13 cellular contexts compared by ENCODE assay signal in the genomic region with DNA sequence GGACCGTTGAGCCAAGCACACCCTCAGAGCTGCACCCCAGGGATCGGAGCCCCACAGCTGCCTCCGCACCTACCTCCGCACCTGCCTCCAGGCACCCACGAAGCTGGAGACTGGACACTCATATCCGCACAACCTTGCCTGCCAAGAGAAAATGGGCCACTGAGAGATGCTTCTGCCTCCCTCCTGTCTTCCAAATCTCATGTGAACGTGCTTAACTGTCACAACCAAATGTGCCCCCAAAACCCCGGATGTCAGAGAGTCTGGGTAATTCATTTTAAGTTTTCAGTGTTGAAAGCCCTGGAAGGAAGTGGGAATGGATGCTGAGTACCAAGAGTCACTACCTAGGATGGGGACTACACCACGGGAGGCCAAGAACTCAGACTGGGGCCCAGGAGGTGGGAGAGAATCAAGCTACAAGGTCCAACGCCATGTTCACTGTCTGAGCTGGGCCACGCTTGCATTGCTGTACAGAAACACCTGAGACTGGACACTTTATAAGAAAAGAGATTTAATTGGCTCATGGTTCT. TPM values are rescaled to one million over a fixed set of nuclear protein-coding genes. Genes with fewer than 3 reads are reported as not detected.
DNase-seq lines count a peak whose midpoint lies in the region; ATAC-seq and TF ChIP-seq lines count a peak whose summit lies in the region.
"Had no signal": no experiment of that assay in that cellular context is flagged by ENCODE, and none has a peak within 500 bp of the region (broad histone marks: within the 10 kb centered on the region; RNA-seq: fewer than 3 reads in every experiment).

No MANE protein-coding gene starts in this region.

- H3K4me2 ChIP-seq in BLaER1, result peak overlapping the region; percentile 73

- CTCF ChIA-PET in WTC11 (lab: Charles Lee), result interaction anchor here (0.7 to 1.6 kb wide), 3 partner anchors 13 to 47 kb away, joined by 3 to 10 read pairs (median 3); no protein-coding TSS in a partner anchor

- H4K20me1 ChIP-seq in BLaER1, result no peaks in the 10 kb centered on the region

- no peaks in the 10 kb centered on the region for H3K36me3 Mint-ChIP-seq in natural killer cell treated with Interleukin-12 subunit alpha and Interleukin-12 subunit beta and Interleukin-15 and Interleukin-18, amount 100 ng/mL, for 72 hours
- no peaks in the 10 kb centered on the region for H3K36me3 Mint-ChIP-seq in WTC11

- peak overlapping the region; percentile 25 to 33 for H3K27ac Mint-ChIP-seq in natural killer cell treated with Interleukin-12 subunit alpha and Interleukin-12 subunit beta and Interleukin-15 and Interleukin-18, amount 100 ng/mL, for 72 hours
- no peak overlapping the region for H3K27ac Mint-ChIP-seq in WTC11

- peaks cover 48% of the 10 kb centered on the region for H3K4me1 ChIP-seq in BLaER1
- no peaks in the 10 kb centered on the region for H3K4me1 ChIP-seq in Peyer's patch
- H3K4me1 ChIP-seq: upper lobe of right lung had no signal

- H3K36me3 ChIP-seq in BLaER1 (no peaks in the 10 kb centered on the region), Peyer's patch (no peaks in the 10 kb centered on the region)
- H3K36me3 ChIP-seq: upper lobe of right lung had no signal

- no peak overlapping the region for H3K4me3 ChIP-seq in BLaER1
- H3K4me3 ChIP-seq in Peyer's patch, result peak overlapping the region in 2 of 4 donors; percentile 5 to 15
- H3K4me3 ChIP-seq: lung, upper lobe of right lung had no signal

- H3K27me3 ChIP-seq in BLaER1, result no peaks in the 10 kb centered on the region
- H3K27me3 ChIP-seq in Peyer's patch, result no peaks in the 10 kb centered on the region
- H3K27me3 ChIP-seq: upper lobe of right lung had no signal

- peak in 1 of 2 donors; percentile 31 for ATAC-seq in natural killer cell treated with Interleukin-12 subunit alpha and Interleukin-12 subunit beta and Interleukin-15 and Interleukin-18, amount 100 ng/mL, for 72 hours
- ATAC-seq in GM19395 (IDR thresholded peaks at IDR 0.05; ENCODE audit: unreplicated experiment), result no peak
- no peak for ATAC-seq in WTC11
- ATAC-seq: upper lobe of right lung had no signal

- no peaks in the 10 kb centered on the region for H3K9me3 ChIP-seq in BLaER1
- no peaks in the 10 kb centered on the region for H3K9me3 ChIP-seq in Peyer's patch
- H3K9me3 ChIP-seq: upper lobe of right lung had no signal

- H3K4me1 Mint-ChIP-seq in natural killer cell treated with Interleukin-12 subunit alpha and Interleukin-12 subunit beta and Interleukin-15 and Interleukin-18, amount 100 ng/mL, for 72 hours (ENCODE audit: low read depth in 2 of 2), result peaks cover 6% of the 10 kb centered on the region in 2 donors
- peaks cover 44% of the 10 kb centered on the region for H3K4me1 Mint-ChIP-seq in WTC11

- peak overlapping the region; percentile 14 for H3K4me3 Mint-ChIP-seq in natural killer cell treated with Interleukin-12 subunit alpha and Interleukin-12 subunit beta and Interleukin-15 and Interleukin-18, amount 100 ng/mL, for 72 hours
- H3K4me3 Mint-ChIP-seq in WTC11, result no peak overlapping the region

- H3K9me3 Mint-ChIP-seq in natural killer cell treated with Interleukin-12 subunit alpha and Interleukin-12 subunit beta and Interleukin-15 and Interleukin-18, amount 100 ng/mL, for 72 hours, result no peaks in the 10 kb centered on the region
- no peaks in the 10 kb centered on the region for H3K9me3 Mint-ChIP-seq in WTC11

- POLR2A ChIA-PET in WTC11 (lab: Charles Lee), result no interaction called here

- DNase-seq in Peyer's patch, result peak in 2 of 3 donors; percentile 50 to 63
- peak; percentile 37 for DNase-seq in activated effector memory CD4-positive, alpha-beta T cell treated with Interleukin-2 at 50 U/mL for 16 hours
- no peak for DNase-seq in natural killer cell treated with Interleukin-12 subunit alpha and Interleukin-12 subunit beta and Interleukin-15 and Interleukin-18, amount 100 ng/mL, for 72 hours (ENCODE audit: low spot score)
- DNase-seq in HT-29 (ENCODE audit: low spot score), result no peak
- DNase-seq in GOT3 (lab: John Stamatoyannopoulos, UW), result no peak
- no peak for DNase-seq in WTC11 (ENCODE audit: low spot score)
- DNase-seq: hypothalamus, NCI-H1105, NCI-H510A, upper lobe of right lung had no signal

- H3K27ac ChIP-seq in BLaER1, result no peak overlapping the region
- H3K27ac ChIP-seq in Peyer's patch, result peak overlapping the region; percentile 27 to 71 (median 50)
- H3K27ac ChIP-seq: upper lobe of right lung had no signal

- no peak overlapping the region for H3K9ac ChIP-seq in BLaER1

- TF ChIP-seq CTCF in Peyer's patch (IDR thresholded peaks at IDR 0.05) (no peak), WTC11 (IDR thresholded peaks at IDR 0.05) (no peak)

- no peak for TF ChIP-seq POLR2A in Peyer's patch (IDR thresholded peaks at IDR 0.05)

- peaks cover 5 to 7% of the 10 kb centered on the region in 2 donors for H3K27me3 Mint-ChIP-seq in natural killer cell treated with Interleukin-12 subunit alpha and Interleukin-12 subunit beta and Interleukin-15 and Interleukin-18, amount 100 ng/mL, for 72 hours
- H3K27me3 Mint-ChIP-seq in WTC11 (ENCODE audit: low read depth), result no peaks in the 10 kb centered on the region

TF ChIP-seq in WTC11, 78 proteins besides CTCF, POLR2A, EP300 and RAD21 (continues in another document):
- TF ChIP-seq TP53 (CRISPR knock-in tag; IDR thresholded peaks at IDR 0.05) (no peak), NFE2L1 (CRISPR knock-in tag; IDR thresholded peaks at IDR 0.05) (no peak), ESRRA (CRISPR knock-in tag; IDR thresholded peaks at IDR 0.05; ENCODE audit: borderline replicate concordance) (no peak), ZNF219 (CRISPR knock-in tag; IDR thresholded peaks at IDR 0.05; ENCODE audit: borderline replicate concordance) (no peak), ZNF416 (CRISPR knock-in tag; IDR thresholded peaks at IDR 0.05) (no peak), ZNF232 (CRISPR knock-in tag; IDR thresholded peaks at IDR 0.05) (no peak)
- TF ChIP-seq, protein P1, sequence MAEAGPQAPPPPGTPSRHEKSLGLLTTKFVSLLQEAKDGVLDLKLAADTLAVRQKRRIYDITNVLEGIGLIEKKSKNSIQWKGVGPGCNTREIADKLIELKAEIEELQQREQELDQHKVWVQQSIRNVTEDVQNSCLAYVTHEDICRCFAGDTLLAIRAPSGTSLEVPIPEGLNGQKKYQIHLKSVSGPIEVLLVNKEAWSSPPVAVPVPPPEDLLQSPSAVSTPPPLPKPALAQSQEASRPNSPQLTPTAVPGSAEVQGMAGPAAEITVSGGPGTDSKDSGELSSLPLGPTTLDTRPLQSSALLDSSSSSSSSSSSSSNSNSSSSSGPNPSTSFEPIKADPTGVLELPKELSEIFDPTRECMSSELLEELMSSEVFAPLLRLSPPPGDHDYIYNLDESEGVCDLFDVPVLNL (CRISPR knock-in tag; IDR thresholded peaks at IDR 0.05; ENCODE audit: borderline replicate concordance, low read depth), result no peak
- TF ChIP-seq, protein P2, sequence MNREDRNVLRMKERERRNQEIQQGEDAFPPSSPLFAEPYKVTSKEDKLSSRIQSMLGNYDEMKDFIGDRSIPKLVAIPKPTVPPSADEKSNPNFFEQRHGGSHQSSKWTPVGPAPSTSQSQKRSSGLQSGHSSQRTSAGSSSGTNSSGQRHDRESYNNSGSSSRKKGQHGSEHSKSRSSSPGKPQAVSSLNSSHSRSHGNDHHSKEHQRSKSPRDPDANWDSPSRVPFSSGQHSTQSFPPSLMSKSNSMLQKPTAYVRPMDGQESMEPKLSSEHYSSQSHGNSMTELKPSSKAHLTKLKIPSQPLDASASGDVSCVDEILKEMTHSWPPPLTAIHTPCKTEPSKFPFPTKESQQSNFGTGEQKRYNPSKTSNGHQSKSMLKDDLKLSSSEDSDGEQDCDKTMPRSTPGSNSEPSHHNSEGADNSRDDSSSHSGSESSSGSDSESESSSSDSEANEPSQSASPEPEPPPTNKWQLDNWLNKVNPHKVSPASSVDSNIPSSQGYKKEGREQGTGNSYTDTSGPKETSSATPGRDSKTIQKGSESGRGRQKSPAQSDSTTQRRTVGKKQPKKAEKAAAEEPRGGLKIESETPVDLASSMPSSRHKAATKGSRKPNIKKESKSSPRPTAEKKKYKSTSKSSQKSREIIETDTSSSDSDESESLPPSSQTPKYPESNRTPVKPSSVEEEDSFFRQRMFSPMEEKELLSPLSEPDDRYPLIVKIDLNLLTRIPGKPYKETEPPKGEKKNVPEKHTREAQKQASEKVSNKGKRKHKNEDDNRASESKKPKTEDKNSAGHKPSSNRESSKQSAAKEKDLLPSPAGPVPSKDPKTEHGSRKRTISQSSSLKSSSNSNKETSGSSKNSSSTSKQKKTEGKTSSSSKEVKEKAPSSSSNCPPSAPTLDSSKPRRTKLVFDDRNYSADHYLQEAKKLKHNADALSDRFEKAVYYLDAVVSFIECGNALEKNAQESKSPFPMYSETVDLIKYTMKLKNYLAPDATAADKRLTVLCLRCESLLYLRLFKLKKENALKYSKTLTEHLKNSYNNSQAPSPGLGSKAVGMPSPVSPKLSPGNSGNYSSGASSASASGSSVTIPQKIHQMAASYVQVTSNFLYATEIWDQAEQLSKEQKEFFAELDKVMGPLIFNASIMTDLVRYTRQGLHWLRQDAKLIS (CRISPR knock-in tag; IDR thresholded peaks at IDR 0.05; ENCODE audit: borderline replicate concordance), result no peak

RNA-seq across cellular contexts. Expression of gene MEAK7, which starts 49.5 kb away (rescaled TPM):
- total RNA-seq in Peyer's patch (10 to 100 TPM in 3 of 4 donors, 1 to 10 TPM in 1; 7.4 to 54.3 (median 47.0) TPM), WTC11 (2021) (14.4 to 16.7 TPM (median 15.3 TPM) in 3 replicates)
- 10 to 100 TPM in 1 of 2 donors, 1 to 10 TPM in 1; 9.4 to 10.0 TPM for total RNA-seq in natural killer cell treated with Interleukin-12 subunit alpha and Interleukin-12 subunit beta and Interleukin-15 and Interleukin-18, amount 100 ng/mL, for 72 hours
- 7.4 and 11.3 TPM in 2 replicates for total RNA-seq in HT-29 (2014; rRNA removed; shearing (Covaris generic))

Comparison
In these comparisons a context has a peak if more than half of its experiments do, and no peak if none do; other contexts are left out.
1. DNase-seq: peak in Peyer's patch (2 of 3) and activated effector memory CD4-positive, alpha-beta T cell treated with Interleukin-2 at 50 U/mL for 16 hours (single experiment); none in natural killer cell treated with Interleukin-12 subunit alpha and Interleukin-12 subunit beta and Interleukin-15 and Interleukin-18, amount 100 ng/mL, for 72 hours (single experiment), HT-29 (single experiment), GOT3 (single experiment) and WTC11 (single experiment).